2 cellular contexts compared by ENCODE assay signal in genomic region chr20:63222541-63222940, GRCh38.
TF ChIP-seq lines count a peak whose summit lies in the region.

No MANE protein-coding gene starts in this region.

TF ChIP-seq in Ishikawa, 13 proteins besides CTCF, POLR2A, EP300 and RAD21:
- no peak for TF ChIP-seq USF1 (IDR thresholded peaks at IDR 0.05)
- TF ChIP-seq, protein P1, sequence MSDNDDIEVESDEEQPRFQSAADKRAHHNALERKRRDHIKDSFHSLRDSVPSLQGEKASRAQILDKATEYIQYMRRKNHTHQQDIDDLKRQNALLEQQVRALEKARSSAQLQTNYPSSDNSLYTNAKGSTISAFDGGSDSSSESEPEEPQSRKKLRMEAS (IDR thresholded peaks at IDR 0.05): peak; percentile 73

TF ChIP-seq in H1, 55 proteins besides CTCF, POLR2A, EP300 and RAD21:
- TF ChIP-seq TAF1 (IDR thresholded peaks at IDR 0.05; ENCODE audit: low read depth, low read length): no peak
- TF ChIP-seq BRCA1 (IDR thresholded peaks at IDR 0.05; ENCODE audit: low read depth, low read length): no peak
- TF ChIP-seq RFX5 (IDR thresholded peaks at IDR 0.05; ENCODE audit: borderline replicate concordance, low read depth, low read length): no peak
- no peak for TF ChIP-seq CTBP2 (IDR thresholded peaks at IDR 0.05; ENCODE audit: borderline replicate concordance, insufficient read depth, insufficient read length, low read length)
- TF ChIP-seq ATF2 (IDR thresholded peaks at IDR 0.05; ENCODE audit: low read length): no peak
- TF ChIP-seq POLR2AphosphoS5 (IDR thresholded peaks at IDR 0.05; ENCODE audit: low read depth, low read length): no peak
- TF ChIP-seq EZH2 (IDR thresholded peaks at IDR 0.05; ENCODE audit: low read depth, low read length, severe bottlenecking): no peak
- no peak for TF ChIP-seq HDAC2 (IDR thresholded peaks at IDR 0.05; ENCODE audit: borderline replicate concordance in 1 of 2, low read depth in 2 of 2, low read length in 2 of 2)
- TF ChIP-seq ASH2L (IDR thresholded peaks at IDR 0.05; ENCODE audit: low read length): no peak
- no peak for TF ChIP-seq JUN (IDR thresholded peaks at IDR 0.05; ENCODE audit: low read depth, low read length)
- no peak for TF ChIP-seq BACH1 (IDR thresholded peaks at IDR 0.05; ENCODE audit: low read length)
- no peak for TF ChIP-seq FOSL1 (IDR thresholded peaks at IDR 0.05; ENCODE audit: insufficient read depth, low read depth, low read length)
- TF ChIP-seq SIN3A (conservative IDR thresholded peaks at IDR 0.05 in 1 of 2, IDR thresholded peaks at IDR 0.05 in 1 of 2; ENCODE audit: low read depth in 1 of 2, low read length in 2 of 2): no peak
- TF ChIP-seq JUND (IDR thresholded peaks at IDR 0.05; ENCODE audit: low read length): no peak
- no peak for TF ChIP-seq BCL11A (IDR thresholded peaks at IDR 0.05; ENCODE audit: low read depth in 2 of 2, low read length in 2 of 2)
- TF ChIP-seq GTF2F1 (IDR thresholded peaks at IDR 0.05; ENCODE audit: borderline replicate concordance, low read depth, low read length): no peak
- no peak for TF ChIP-seq NANOG (IDR thresholded peaks at IDR 0.05; ENCODE audit: insufficient read depth, low read depth, low read length, poor library complexity, severe bottlenecking)
- no peak for TF ChIP-seq KDM4A (IDR thresholded peaks at IDR 0.05; ENCODE audit: low read depth, low read length, severe bottlenecking)
- TF ChIP-seq SP1 (IDR thresholded peaks at IDR 0.05; ENCODE audit: low read depth, low read length): no peak
- TF ChIP-seq MAFK (IDR thresholded peaks at IDR 0.05; ENCODE audit: low read depth, low read length): no peak
TF ChIP-seq in H1: peak in this region for 0.
